In genomic region chr17:62887437-62887836, GRCh38 we compare ENCODE assay signal across 7 cellular contexts.
"Had no signal": no experiment of that assay in that cellular context is flagged by ENCODE, and none has a peak within 500 bp of the region (broad histone marks: within the 10 kb centered on the region; RNA-seq: fewer than 3 reads in every experiment).

No MANE protein-coding gene starts in this region.

- H3K36me3 ChIP-seq: HAP-1 had no signal

- H3K4me3 ChIP-seq: HAP-1 had no signal

- H3K4me1 Mint-ChIP-seq: IgD-negative memory B cell had no signal

- H3K9me3 ChIP-seq: HAP-1 had no signal

- ATAC-seq: HCT116 had no signal

- H3K4me3 Mint-ChIP-seq: HFFc6, IgD-negative memory B cell had no signal

- H3K27ac Mint-ChIP-seq: HFFc6, IgD-negative memory B cell had no signal

- H3K9me3 Mint-ChIP-seq: HFFc6 had no signal

- DNase-seq: GOT3, H7, HFFc6, KG1 had no signal
